16 cellular contexts compared by ENCODE assay signal in genomic region chr6:4405609-4406212, GRCh38.
"Had no signal": no experiment of that assay in that cellular context is flagged by ENCODE, and none has a peak within 500 bp of the region (broad histone marks: within the 10 kb centered on the region; RNA-seq: fewer than 3 reads in every experiment).

No MANE protein-coding gene starts in this region.

- H3K9me3 ChIP-seq: neutrophil, upper lobe of right lung had no signal

- H3K36me3 Mint-ChIP-seq: activated naive CD4-positive, alpha-beta T cell treated with anti-CD3 and anti-CD28 coated beads, Interleukin-2, amount 50 U/mL, for 24 hours had no signal

- H3K4me1 ChIP-seq: left lung had no signal

- H3K27me3 ChIP-seq: heart left ventricle, left lung, neutrophil, upper lobe of right lung had no signal

- DNase-seq: activated CD4-positive, alpha-beta T cell treated with anti-CD3 and anti-CD28 coated beads, Interleukin-2, amount 50 U/mL, for 1 hour; activated effector memory CD4-positive, alpha-beta T cell treated with Interleukin-2 at 50 U/mL for 16 hours; activated T-cell treated with anti-CD3 and anti-CD28 coated beads, Interleukin-2, amount 50 U/mL, for 24 hours; central memory CD4-positive, alpha-beta T cell; cortex of kidney; erythroblast; heart left ventricle; left lung; stimulated activated CD4-positive, alpha-beta T cell treated with anti-CD3 and anti-CD28 coated beads, Interleukin-4, amount 100 ng/mL, for 1 hour; stimulated activated CD8-positive, alpha-beta memory T cell treated with anti-CD3 and anti-CD28 coated beads, Interleukin-4, amount 100 ng/mL, for 48 hours; upper lobe of right lung had no signal

- H3K27ac ChIP-seq: heart left ventricle, left lung, neutrophil, SK-N-MC, upper lobe of right lung had no signal

- H3K36me3 ChIP-seq: heart left ventricle, left lung, neutrophil, upper lobe of right lung had no signal

- H3K4me1 Mint-ChIP-seq: activated naive CD4-positive, alpha-beta T cell treated with anti-CD3 and anti-CD28 coated beads, Interleukin-2, amount 50 U/mL, for 24 hours had no signal

- ATAC-seq: heart left ventricle, left lung, sciatic nerve, upper lobe of right lung had no signal

- H3K4me3 ChIP-seq: heart left ventricle, left lung, SK-N-MC, upper lobe of right lung had no signal

- H3K4me3 Mint-ChIP-seq: activated naive CD4-positive, alpha-beta T cell treated with anti-CD3 and anti-CD28 coated beads, Interleukin-2, amount 50 U/mL, for 24 hours; activated T-cell treated with anti-CD3 and anti-CD28 coated beads, Interleukin-2, amount 50 U/mL, for 24 hours; stimulated activated naive CD8-positive, alpha-beta T cell treated with anti-CD3 and anti-CD28 coated beads, Interleukin-15, Interleukin-2, amounts not matched to agents 100 ng/mL and 50 ng/mL, for 24 hours had no signal

- H3K27ac Mint-ChIP-seq: activated naive CD4-positive, alpha-beta T cell treated with anti-CD3 and anti-CD28 coated beads, Interleukin-2, amount 50 U/mL, for 24 hours; activated T-cell treated with anti-CD3 and anti-CD28 coated beads, Interleukin-2, amount 50 U/mL, for 24 hours; stimulated activated naive CD8-positive, alpha-beta T cell treated with anti-CD3 and anti-CD28 coated beads, Interleukin-15, Interleukin-2, amounts not matched to agents 100 ng/mL and 50 ng/mL, for 24 hours had no signal
